In the genomic region with DNA sequence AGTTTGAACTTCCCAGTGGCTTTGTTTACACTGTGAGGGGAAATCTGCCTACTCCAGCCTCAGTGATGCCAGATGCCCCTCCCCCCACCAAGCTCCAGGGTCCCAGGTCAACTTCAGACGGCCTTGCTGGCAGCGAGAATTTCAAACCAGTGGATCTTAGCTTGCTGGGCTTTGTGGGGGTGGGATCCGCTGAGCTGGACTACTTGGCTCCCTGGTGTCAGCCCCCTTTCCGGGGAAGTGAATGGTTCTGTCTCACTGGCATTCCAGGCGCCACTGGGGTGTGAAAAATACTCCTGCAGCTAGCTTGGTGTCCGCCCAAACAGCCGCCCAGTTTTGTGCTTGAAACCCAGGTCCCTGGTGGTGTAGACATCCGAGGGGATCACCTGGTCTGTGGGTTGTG, we compare ENCODE assay signal across 1 cellular context.
TF ChIP-seq lines count a peak whose summit lies in the region.

No MANE protein-coding gene starts in this region.

TF ChIP-seq in H1, 55 proteins besides CTCF, POLR2A, EP300 and RAD21:
- no peak for TF ChIP-seq ZNF274 (IDR thresholded peaks at IDR 0.05; ENCODE audit: borderline replicate concordance, extremely low read depth, low read length)
- no peak for TF ChIP-seq TEAD4 (IDR thresholded peaks at IDR 0.05; ENCODE audit: low read depth, low read length)
- TF ChIP-seq CBX8 (IDR thresholded peaks at IDR 0.05; ENCODE audit: borderline replicate concordance, low read depth, low read length) = no peak
- TF ChIP-seq SP2 (IDR thresholded peaks at IDR 0.05; ENCODE audit: low read length) = no peak
- TF ChIP-seq BCL11A (IDR thresholded peaks at IDR 0.05; ENCODE audit: low read depth in 2 of 2, low read length in 2 of 2) = no peak
- TF ChIP-seq TAF1 (IDR thresholded peaks at IDR 0.05; ENCODE audit: low read depth, low read length) = no peak
- no peak for TF ChIP-seq SP1 (IDR thresholded peaks at IDR 0.05; ENCODE audit: low read depth, low read length)
- peak; percentile 32; the same call in 1 of the 2 replicates for TF ChIP-seq E2F6 (IDR thresholded peaks at IDR 0.05)
